In the genomic region with DNA sequence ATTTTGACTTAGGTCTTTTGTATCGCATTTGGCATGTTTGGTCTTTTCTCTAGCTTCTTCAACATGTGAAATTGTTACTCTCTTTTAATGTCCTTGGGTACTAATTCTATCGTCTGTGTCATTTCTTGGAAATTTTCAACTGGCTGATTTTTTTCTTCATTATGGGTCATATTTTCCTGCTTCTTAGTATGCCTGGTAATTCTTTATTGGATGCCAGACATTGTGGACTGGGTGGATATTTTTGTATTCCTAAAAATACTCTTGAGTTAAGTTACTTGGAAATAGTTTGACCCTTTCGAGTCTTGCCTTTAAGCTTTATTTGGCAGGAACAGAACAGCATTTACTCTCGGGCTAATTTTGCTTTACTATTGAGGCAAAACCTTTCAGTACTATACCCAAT, we compare ENCODE assay signal across 24 cellular contexts.
"Had no signal": no experiment of that assay in that cellular context is flagged by ENCODE, and none has a peak within 500 bp of the region (broad histone marks: within the 10 kb centered on the region; RNA-seq: fewer than 3 reads in every experiment).

No MANE protein-coding gene starts in this region.

- H3K9me3 Mint-ChIP-seq: activated naive CD4-positive, alpha-beta T cell treated with anti-CD3 and anti-CD28 coated beads, Interleukin-2, amount 50 U/mL, for 24 hours; WTC11 had no signal

- H3K4me1 Mint-ChIP-seq: WTC11 had no signal

- H3K36me3 Mint-ChIP-seq: WTC11 had no signal

- H3K36me3 ChIP-seq: brain microvascular endothelial cell, colonic mucosa, esophagus muscularis mucosa, gastroesophageal sphincter, neutrophil, pancreas, right lobe of liver, thyroid gland had no signal

- H3K4me3 ChIP-seq: colonic mucosa, esophagus muscularis mucosa, gastroesophageal sphincter, pancreas, right lobe of liver, thyroid gland had no signal

- H3K9me3 ChIP-seq: colonic mucosa, esophagus muscularis mucosa, gastroesophageal sphincter, neutrophil, pancreas, right lobe of liver, thyroid gland had no signal

- H3K27ac Mint-ChIP-seq: activated naive CD4-positive, alpha-beta T cell treated with anti-CD3 and anti-CD28 coated beads, Interleukin-2, amount 50 U/mL, for 24 hours; WTC11 had no signal

- H3K4me3 Mint-ChIP-seq: activated naive CD4-positive, alpha-beta T cell treated with anti-CD3 and anti-CD28 coated beads, Interleukin-2, amount 50 U/mL, for 24 hours; nephron; WTC11 had no signal

- ATAC-seq: gastroesophageal sphincter, left cardiac atrium, pancreas, WTC11 had no signal

- H3K27me3 Mint-ChIP-seq: activated naive CD4-positive, alpha-beta T cell treated with anti-CD3 and anti-CD28 coated beads, Interleukin-2, amount 50 U/mL, for 24 hours had no signal

- DNase-seq: activated gamma-delta T cell; activated T-cell treated with anti-CD3 and anti-CD28 coated beads, Interleukin-2, amount 50 U/mL, for 48 hours; anterior cingulate cortex; brain microvascular endothelial cell; caudate nucleus; colonic mucosa; head of caudate nucleus; left cardiac atrium; midbrain; pancreas; right lobe of liver; small intestine; stimulated activated CD4-positive, alpha-beta T cell treated with anti-CD3 and anti-CD28 coated beads, Interleukin-15, amount 100 ng/mL, for 24 hours; stimulated activated CD4-positive, alpha-beta T cell treated with anti-CD3 and anti-CD28 coated beads, Interleukin-2, amount 100 ng/mL, for 48 hours; stimulated activated CD8-positive, alpha-beta memory T cell treated with anti-CD3 and anti-CD28 coated beads, Interleukin-4, amount 100 ng/mL, for 48 hours; T-helper 1 cell; T-helper 9 cell; thyroid gland had no signal

- H3K27me3 ChIP-seq: brain microvascular endothelial cell, colonic mucosa, esophagus muscularis mucosa, gastroesophageal sphincter, neutrophil, pancreas, right lobe of liver, thyroid gland had no signal

- H3K27ac ChIP-seq: brain microvascular endothelial cell, esophagus muscularis mucosa, gastroesophageal sphincter, neutrophil, thyroid gland had no signal

- FAIRE-seq: small intestine had no signal
